In genomic region chr9:692636-693459, GRCh38 we compare ENCODE assay signal across 11 cellular contexts.
A peak's percentile ranks its signal among the peaks of the same experiment; 100 is the strongest.
DNase-seq lines count a peak whose midpoint lies in the region; ATAC-seq, FAIRE-seq and TF ChIP-seq lines count a peak whose summit lies in the region.
"Had no signal": no experiment of that assay in that cellular context is flagged by ENCODE, and none has a peak within 500 bp of the region (broad histone marks: within the 10 kb centered on the region; RNA-seq: fewer than 3 reads in every experiment).

No MANE protein-coding gene starts in this region.

- no peaks in the 10 kb centered on the region for H3K27me3 ChIP-seq in HUES6 (ENCODE audit: control insufficient read depth, insufficient read depth, low read length)
- H3K27me3 ChIP-seq in small intestine (ENCODE audit: control insufficient read depth in 2 of 2, insufficient read depth in 2 of 2, low read length in 2 of 2), result no peaks in the 10 kb centered on the region
- no peaks in the 10 kb centered on the region for H3K27me3 ChIP-seq in CD4-positive, alpha-beta T cell (ENCODE audit: control insufficient read depth, insufficient read depth, low read length)

- H3K27ac ChIP-seq in HUES6 (ENCODE audit: low read depth, low read length), result peak overlapping the region; percentile 32; the same call in 1 of the 2 replicates
- H3K27ac ChIP-seq in caudate nucleus (ENCODE audit: low read depth, low read length), result peak overlapping the region; percentile 98
- H3K27ac ChIP-seq in small intestine (ENCODE audit: low read depth in 1 of 2, low read length in 1 of 2), result peak overlapping the region; percentile 9 to 84
- H3K27ac ChIP-seq in CD4-positive, alpha-beta T cell (ENCODE audit: low read depth, low read length), result no peak overlapping the region

- intact Hi-C loops in CD4-positive, alpha-beta T cell (cut with DNase I, micrococcal nuclease), result no loop called here

- H3K4me3 ChIP-seq in HUES6 (ENCODE audit: low read depth, low read length) (no peak overlapping the region), small intestine (ENCODE audit: low read depth in 1 of 2, low read length in 2 of 2) (no peak overlapping the region)

- H3K4me1 ChIP-seq in HUES6 (ENCODE audit: control insufficient read depth, insufficient read depth, low read length) (peaks cover 8% of the 10 kb centered on the region), small intestine (ENCODE audit: control insufficient read depth in 2 of 2, insufficient read depth in 1 of 2, low read depth in 1 of 2, low read length in 1 of 2) (peaks cover 0 to 8% of the 10 kb centered on the region in 2 donors)

- no peaks in the 10 kb centered on the region for H3K9me3 Mint-ChIP-seq in CD4-positive, alpha-beta T cell

- TF ChIP-seq CTCF in CD4-positive, alpha-beta T cell (IDR thresholded peaks at IDR 0.05), result no peak

- H3K27me3 Mint-ChIP-seq in CD4-positive, alpha-beta T cell, result peaks cover 6% of the 10 kb centered on the region

- peak; percentile 58 for ATAC-seq in left lobe of liver
- ATAC-seq in HG02798 (IDR thresholded peaks at IDR 0.05; ENCODE audit: poor library complexity, unreplicated experiment), result no peak
- no peak for ATAC-seq in CD4-positive, alpha-beta T cell (ENCODE audit: poor library complexity)

- peaks cover 7% of the 10 kb centered on the region for H3K4me1 Mint-ChIP-seq in CD4-positive, alpha-beta T cell (ENCODE audit: low read depth)

- CTCF ChIA-PET in CD4-positive, alpha-beta T cell (lab: Charles Lee), result interaction anchor here (1.6 kb wide), 1 partner anchor 18 kb away, joined by 3 read pairs; no protein-coding TSS in a partner anchor

- H3K9me3 ChIP-seq in HUES6 (ENCODE audit: control insufficient read depth, insufficient read depth, low read depth, low read length), result no peaks in the 10 kb centered on the region
- H3K9me3 ChIP-seq in small intestine (ENCODE audit: control insufficient read depth, low read depth), result no peaks in the 10 kb centered on the region
- H3K9me3 ChIP-seq in CD4-positive, alpha-beta T cell (ENCODE audit: control insufficient read depth, low read length), result no peaks in the 10 kb centered on the region

- POLR2A ChIA-PET in CD4-positive, alpha-beta T cell (lab: Charles Lee), result no interaction called here

- H3K9ac ChIP-seq in HUES6 (ENCODE audit: low read length), result peak overlapping the region; percentile 50

- H3K36me3 Mint-ChIP-seq in CD4-positive, alpha-beta T cell (ENCODE audit: low read depth), result no peaks in the 10 kb centered on the region

- whole genome bisulfite sequencing in small intestine, 3 donors, result 57 to 74% (median 72%) methylated on average over 6 of the region's 6 CpGs

- H3K4me3 Mint-ChIP-seq in CD4-positive, alpha-beta T cell, result no peak overlapping the region

- no peak for FAIRE-seq in small intestine (lab: Jason Lieb, UNC)
- FAIRE-seq: G401.6 had no signal

- H3K36me3 ChIP-seq in HUES6 (ENCODE audit: control insufficient read depth, insufficient read depth, low read length) (no peaks in the 10 kb centered on the region), small intestine (ENCODE audit: control insufficient read depth in 2 of 2, insufficient read depth in 2 of 2, low read length in 2 of 2) (no peaks in the 10 kb centered on the region)

- no peak overlapping the region for H3K27ac Mint-ChIP-seq in CD4-positive, alpha-beta T cell

- DNase-seq in caudate nucleus (lab: John Stamatoyannopoulos, UW), result peak in 15 of 61 donors; percentile 17 to 73 (median 45)
- no peak for DNase-seq in left lobe of liver (ENCODE audit: low spot score)
- DNase-seq in small intestine, result peak; percentile 11
- no peak for DNase-seq in DMS79 treated with DMSO at 0.1 percent for 48 hours (lab: John Stamatoyannopoulos, UW)
- no peak for DNase-seq in activated gamma-delta T cell treated with Interleukin-2 at 50 U/mL for 16 hours
- no peak for DNase-seq in CD4-positive, alpha-beta T cell
- DNase-seq: activated CD4-positive, alpha-beta T cell treated with anti-CD3 and anti-CD28 coated beads for 1 hour; NCI-H1048 had no signal
